In the genomic region with DNA sequence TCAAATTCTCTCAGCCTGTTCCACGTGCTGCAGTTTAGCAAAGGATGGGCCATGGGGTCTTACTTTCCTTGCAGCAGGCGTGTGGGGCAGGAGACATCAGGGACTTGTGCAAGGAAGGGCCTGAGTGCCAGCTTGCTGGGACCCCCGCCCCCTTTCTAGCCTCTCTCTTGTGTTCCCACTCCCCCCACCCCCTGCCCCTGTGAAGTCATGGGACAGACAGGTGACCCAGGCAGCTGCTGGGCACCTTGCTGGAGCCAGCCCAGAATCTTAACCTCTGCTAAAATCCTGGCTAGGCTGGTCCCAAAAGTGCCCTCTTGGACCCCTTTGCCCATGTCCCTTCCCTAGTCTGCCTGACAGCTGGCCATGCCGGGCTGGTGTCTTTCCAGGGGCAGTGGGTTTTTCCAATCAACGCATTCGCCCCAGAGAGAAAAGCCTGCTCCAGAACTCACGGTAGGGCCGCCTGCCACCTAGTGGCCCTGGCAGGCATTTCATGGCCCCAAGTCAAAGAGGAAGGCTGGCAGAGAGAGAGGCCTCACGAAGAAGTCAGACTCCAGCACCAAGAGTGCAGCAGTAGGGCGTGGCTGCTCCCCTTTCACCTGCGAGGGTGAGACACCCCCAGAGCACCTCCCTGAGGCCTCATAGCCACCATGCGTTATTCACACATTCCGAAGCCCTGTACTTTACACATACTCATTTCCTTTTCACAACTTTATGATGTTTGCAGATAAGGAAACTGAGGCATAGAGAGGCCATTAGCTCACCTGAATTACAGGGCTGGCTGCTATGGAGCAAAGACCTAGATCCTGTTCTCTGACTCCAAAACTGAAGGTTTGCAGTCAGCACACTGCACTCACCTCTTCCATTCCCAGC, we compare ENCODE assay signal across 7 cellular contexts.
DNase-seq lines count a peak whose midpoint lies in the region; ATAC-seq, FAIRE-seq and TF ChIP-seq lines count a peak whose summit lies in the region.

No MANE protein-coding gene starts in this region.

- H3K9ac ChIP-seq in mammary epithelial cell (ENCODE audit: insufficient read depth, low read length), result no peak overlapping the region
- no peak overlapping the region for H3K9ac ChIP-seq in keratinocyte (ENCODE audit: control insufficient read depth, extremely low read depth, insufficient read depth, low read length)

- TF ChIP-seq CTCF in mammary epithelial cell (conservative IDR thresholded peaks at IDR 0.05 in 1 of 2, IDR thresholded peaks at IDR 0.05 in 1 of 2; ENCODE audit: extremely low read depth in 1 of 2, insufficient read depth in 1 of 2, low read depth in 1 of 2, low read length in 2 of 2), result peak; percentile 73 to 85
- TF ChIP-seq CTCF in keratinocyte (optimal IDR thresholded peaks at IDR 0.05 in 1 of 3, IDR thresholded peaks at IDR 0.05 in 1 of 3, conservative IDR thresholded peaks at IDR 0.05 in 1 of 3; ENCODE audit: extremely low read depth in 1 of 3, insufficient read depth in 2 of 3, low read length in 3 of 3), result peak; percentile 81 to 93 (median 92)

- H3K9me3 ChIP-seq in mammary epithelial cell (replicated peaks; ENCODE audit: insufficient read depth, low read length) (no peaks in the 10 kb centered on the region), keratinocyte (ENCODE audit: control insufficient read depth, low read depth, low read length) (no peaks in the 10 kb centered on the region)

- H3K36me3 ChIP-seq in mammary epithelial cell (ENCODE audit: insufficient read depth, low read length) (no peaks in the 10 kb centered on the region), keratinocyte (ENCODE audit: control insufficient read depth in 2 of 2, extremely low read depth in 1 of 2, insufficient read depth in 2 of 2, low read length in 2 of 2) (no peaks in the 10 kb centered on the region)

- CTCF ChIA-PET in mammary epithelial cell (lab: Charles Lee; ENCODE audit: low non-redundant PET), result no interaction called here

- no peaks in the 10 kb centered on the region for H3K9me1 ChIP-seq in keratinocyte (ENCODE audit: control insufficient read depth, extremely low read depth, insufficient read depth, low read length)

- peak; percentile 75 for DNase-seq in GM19238 (ENCODE audit: insufficient read length, low spot score)
- DNase-seq in NCI-H2171 treated with DMSO at 0.1 percent for 48 hours (lab: John Stamatoyannopoulos, UW), result peak; percentile 67
- DNase-seq in activated CD4-positive, CD25-positive, alpha-beta regulatory T cell treated with anti-CD3 and anti-CD28 coated beads, Interleukin-2, amount 50 U/mL, for 16 hours (ENCODE audit: low read depth, low spot score), result peak; percentile 43
- DNase-seq in mammary epithelial cell, result peak; percentile 61
- DNase-seq in keratinocyte (ENCODE audit: low read depth, low spot score), result peak; percentile 40
- DNase-seq in stimulated activated CD4-positive, alpha-beta T cell treated with anti-CD3 and anti-CD28 coated beads, Interleukin-2, amount 100 ng/mL, for 4 hours (ENCODE audit: low read depth), result peak; percentile 53

- in situ Hi-C loops in mammary epithelial cell (cut with MboI; ENCODE audit: low sequenced_read_pairs in 2 of 2), result no loop called here

- no peaks in the 10 kb centered on the region for H3K4me1 ChIP-seq in mammary epithelial cell (ENCODE audit: insufficient read depth, low read length)
- H3K4me1 ChIP-seq in keratinocyte (ENCODE audit: control insufficient read depth, extremely low read depth, insufficient read depth, low read length), result peaks cover 5% of the 10 kb centered on the region

- dilution Hi-C loops in mammary epithelial cell (cut with HindIII; ENCODE audit: low sequenced_read_pairs), result no loop called here
- dilution Hi-C loops in keratinocyte (cut with MboI; ENCODE audit: extremely low pct_ligation_motif_present, low sequenced_read_pairs), result no loop called here

- intact Hi-C loops in mammary epithelial cell (cut with micrococcal nuclease), result loop anchor here (1.0 to 5.0 kb wide), 5 partner anchors 79 to 640 kb away; a partner anchor contains a TSS

- no peak for ATAC-seq in GM21526 (IDR thresholded peaks at IDR 0.05; ENCODE audit: low FRiP score, unreplicated experiment)

- H3K4me2 ChIP-seq in mammary epithelial cell (ENCODE audit: insufficient read depth, low read depth, low read length) (no peak overlapping the region), keratinocyte (ENCODE audit: control insufficient read depth, extremely low read depth, insufficient read depth, low read depth, low read length) (no peak overlapping the region)

- H4K20me1 ChIP-seq in mammary epithelial cell (ENCODE audit: insufficient read depth, low read length), result no peaks in the 10 kb centered on the region
- no peaks in the 10 kb centered on the region for H4K20me1 ChIP-seq in keratinocyte (ENCODE audit: control insufficient read depth, extremely low read depth, insufficient read depth, low read length)

- H3K27me3 ChIP-seq in mammary epithelial cell (ENCODE audit: insufficient read depth, low read length), result no peaks in the 10 kb centered on the region
- no peaks in the 10 kb centered on the region for H3K27me3 ChIP-seq in keratinocyte (ENCODE audit: control insufficient read depth, extremely low read depth, insufficient read depth, low read length)

- H3K27ac ChIP-seq in mammary epithelial cell (ENCODE audit: insufficient read depth, low read depth, low read length), result no peak overlapping the region
- no peak overlapping the region for H3K27ac ChIP-seq in keratinocyte (ENCODE audit: control insufficient read depth, insufficient read depth, low read length)

- FAIRE-seq in keratinocyte (lab: Jason Lieb, UNC), result peak; percentile 23

- no TSS peak for BruUV-seq in mammary epithelial cell (replicated peaks; lab: Mats Ljungman, UMichigan)

- H3K4me3 ChIP-seq in mammary epithelial cell (replicated peaks in 1 of 3; ENCODE audit: insufficient read depth in 1 of 3, low read depth in 2 of 3, low read length in 3 of 3) (no peak overlapping the region), keratinocyte (ENCODE audit: control insufficient read depth in 2 of 3, extremely low read depth in 1 of 3, insufficient read depth in 2 of 3, low read depth in 1 of 3, low read length in 3 of 3) (no peak overlapping the region)

- 43% methylated on average over 7 of the region's 13 CpGs for WGBS in mammary epithelial cell (ENCODE audit: low coverage, missing lambda C conversion rate)

- H3K79me2 ChIP-seq in mammary epithelial cell (ENCODE audit: insufficient read depth, low read length) (no peaks in the 10 kb centered on the region), keratinocyte (ENCODE audit: control insufficient read depth, insufficient read depth, low read length) (no peaks in the 10 kb centered on the region)

- H2AFZ ChIP-seq in mammary epithelial cell (ENCODE audit: low read depth, low read length), result no peak overlapping the region
- no peak overlapping the region for H2AFZ ChIP-seq in keratinocyte (ENCODE audit: control insufficient read depth, low read length)
